ENCODE assay signal across 1 cellular context in the genomic region with DNA sequence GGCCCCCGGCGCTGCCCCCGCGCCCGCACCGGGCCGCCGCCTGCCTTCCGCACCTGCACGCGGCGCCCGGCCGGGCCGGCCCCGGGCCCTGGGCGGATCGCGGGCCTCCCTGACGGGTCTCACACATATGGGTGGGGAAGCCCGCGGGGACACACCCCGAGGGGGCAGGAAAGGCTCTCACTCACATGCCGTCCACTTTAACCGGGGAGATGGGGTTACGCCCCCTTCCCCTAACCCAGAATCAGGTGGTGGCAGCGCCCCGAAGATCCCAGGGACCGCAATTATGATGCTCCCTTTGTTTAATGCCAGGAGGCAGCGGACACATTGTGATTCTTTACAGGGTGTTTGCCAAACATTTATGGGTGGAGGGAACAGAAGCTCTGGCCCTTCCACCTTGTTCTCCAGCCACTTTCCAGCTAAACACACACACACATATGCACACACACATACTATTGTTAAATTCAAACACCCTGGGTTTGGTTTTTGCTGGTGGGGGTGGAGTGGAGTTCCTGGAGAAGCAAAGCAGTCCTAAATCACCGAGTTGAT.
A peak's percentile ranks its signal among the peaks of the same experiment; 100 is the strongest.
TF ChIP-seq lines count a peak whose summit lies in the region.

No MANE protein-coding gene starts in this region.

TF ChIP-seq in HepG2, 621 proteins besides CTCF, POLR2A, EP300 and RAD21:
- TF ChIP-seq RERE (CRISPR knock-in tag; IDR thresholded peaks at IDR 0.05; ENCODE audit: low read depth) (no peak), FOXC1 (CRISPR knock-in tag; IDR thresholded peaks at IDR 0.05; ENCODE audit: borderline replicate concordance) (0 out of 2 replicates have a peak, but pooled peaks have one; percentile 3), NCOR1 (IDR thresholded peaks at IDR 0.05; ENCODE audit: borderline replicate concordance, low read length) (no peak), SNAPC2 (CRISPR knock-in tag; IDR thresholded peaks at IDR 0.05) (no peak), EZH2 (conservative IDR thresholded peaks at IDR 0.05; ENCODE audit: low read depth, low read length) (peak; percentile 80; the same call in 1 of the 2 replicates), ZNF556 (CRISPR knock-in tag; IDR thresholded peaks at IDR 0.05; ENCODE audit: borderline replicate concordance) (0 out of 2 replicates have a peak, but pooled peaks have one; percentile 6), PAWR (CRISPR knock-in tag; IDR thresholded peaks at IDR 0.05; ENCODE audit: borderline replicate concordance) (no peak), RFX3 (CRISPR knock-in tag; IDR thresholded peaks at IDR 0.05) (no peak), TERF1 (CRISPR knock-in tag; IDR thresholded peaks at IDR 0.05) (no peak), ZNF563 (CRISPR knock-in tag; IDR thresholded peaks at IDR 0.05) (0 out of 2 replicates have a peak, but pooled peaks have one; percentile 6)
- TF ChIP-seq, protein P1, sequence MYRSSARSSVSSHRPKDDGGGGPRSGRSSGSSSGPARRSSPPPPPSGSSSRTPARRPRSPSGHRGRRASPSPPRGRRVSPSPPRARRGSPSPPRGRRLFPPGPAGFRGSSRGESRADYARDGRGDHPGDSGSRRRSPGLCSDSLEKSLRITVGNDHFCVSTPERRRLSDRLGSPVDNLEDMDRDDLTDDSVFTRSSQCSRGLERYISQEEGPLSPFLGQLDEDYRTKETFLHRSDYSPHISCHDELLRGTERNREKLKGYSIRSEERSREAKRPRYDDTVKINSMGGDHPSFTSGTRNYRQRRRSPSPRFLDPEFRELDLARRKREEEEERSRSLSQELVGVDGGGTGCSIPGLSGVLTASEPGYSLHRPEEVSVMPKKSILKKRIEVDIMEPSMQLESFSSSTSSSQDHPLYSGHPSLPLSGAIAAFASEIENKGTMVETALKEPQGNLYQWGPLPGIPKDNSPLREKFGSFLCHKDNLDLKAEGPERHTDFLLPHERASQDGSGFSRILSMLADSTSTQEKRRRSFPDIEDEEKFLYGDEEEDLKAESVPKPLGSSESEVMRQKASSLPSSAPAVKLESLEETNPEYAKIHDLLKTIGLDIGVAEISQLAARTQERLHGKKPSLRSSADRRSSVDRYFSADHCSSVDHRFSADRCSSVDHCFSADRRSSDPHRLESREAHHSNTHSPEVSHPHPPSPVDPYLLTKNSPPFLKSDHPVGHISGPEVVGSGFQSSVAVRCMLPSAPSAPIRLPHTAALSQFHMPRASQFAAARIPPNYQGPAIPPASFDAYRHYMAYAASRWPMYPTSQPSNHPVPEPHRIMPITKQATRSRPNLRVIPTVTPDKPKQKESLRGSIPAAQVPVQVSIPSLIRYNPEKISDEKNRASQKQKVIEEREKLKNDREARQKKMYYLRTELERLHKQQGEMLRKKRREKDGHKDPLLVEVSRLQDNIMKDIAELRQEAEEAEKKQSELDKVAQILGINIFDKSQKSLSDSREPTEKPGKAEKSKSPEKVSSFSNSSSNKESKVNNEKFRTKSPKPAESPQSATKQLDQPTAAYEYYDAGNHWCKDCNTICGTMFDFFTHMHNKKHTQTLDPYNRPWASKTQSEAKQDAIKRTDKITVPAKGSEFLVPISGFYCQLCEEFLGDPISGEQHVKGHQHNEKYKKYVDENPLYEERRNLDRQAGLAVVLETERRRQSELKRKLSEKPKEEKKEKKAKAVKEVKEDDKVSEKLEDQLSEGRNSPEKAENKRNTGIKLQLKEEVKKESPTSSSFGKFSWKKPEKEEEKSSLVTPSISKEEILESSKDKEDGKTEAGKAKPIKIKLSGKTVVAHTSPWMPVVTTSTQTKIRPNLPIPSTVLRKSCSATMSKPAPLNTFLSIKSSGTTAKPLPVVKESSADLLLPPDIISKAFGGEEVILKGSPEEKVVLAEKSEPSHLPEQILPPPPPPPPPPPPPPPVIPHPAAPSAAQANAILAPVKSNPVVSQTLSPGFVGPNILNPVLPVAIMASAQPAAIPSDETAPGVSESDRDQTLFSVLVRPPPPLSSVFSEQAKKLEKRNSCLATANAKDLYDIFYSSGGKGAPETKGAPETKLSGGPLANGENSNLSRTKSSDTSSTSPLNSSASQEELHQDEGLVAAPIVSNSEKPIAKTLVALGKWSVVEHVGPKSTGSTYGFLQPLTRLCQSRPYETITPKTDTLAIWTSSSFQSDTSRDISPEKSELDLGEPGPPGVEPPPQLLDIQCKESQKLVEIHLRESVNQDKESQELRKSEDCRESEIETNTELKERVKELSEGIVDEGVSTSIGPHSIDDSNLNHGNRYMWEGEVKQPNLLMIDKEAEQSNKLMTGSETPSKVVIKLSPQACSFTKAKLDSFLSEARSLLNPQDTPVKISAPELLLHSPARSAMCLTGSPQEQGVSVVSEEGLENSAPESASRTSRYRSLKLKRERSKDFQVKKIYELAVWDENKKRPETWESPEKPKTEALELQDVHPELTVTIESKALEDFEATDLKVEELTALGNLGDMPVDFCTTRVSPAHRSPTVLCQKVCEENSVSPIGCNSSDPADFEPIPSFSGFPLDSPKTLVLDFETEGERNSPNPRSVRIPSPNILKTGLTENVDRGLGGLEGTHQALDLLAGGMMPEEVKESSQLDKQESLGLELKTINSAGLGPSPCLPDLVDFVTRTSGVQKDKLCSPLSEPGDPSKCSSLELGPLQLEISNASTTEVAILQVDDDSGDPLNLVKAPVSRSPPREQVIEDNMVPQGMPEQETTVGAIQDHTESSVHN (CRISPR knock-in tag; IDR thresholded peaks at IDR 0.05) = 0 out of 2 replicates have a peak, but pooled peaks have one; percentile 1
- TF ChIP-seq, protein P2, sequence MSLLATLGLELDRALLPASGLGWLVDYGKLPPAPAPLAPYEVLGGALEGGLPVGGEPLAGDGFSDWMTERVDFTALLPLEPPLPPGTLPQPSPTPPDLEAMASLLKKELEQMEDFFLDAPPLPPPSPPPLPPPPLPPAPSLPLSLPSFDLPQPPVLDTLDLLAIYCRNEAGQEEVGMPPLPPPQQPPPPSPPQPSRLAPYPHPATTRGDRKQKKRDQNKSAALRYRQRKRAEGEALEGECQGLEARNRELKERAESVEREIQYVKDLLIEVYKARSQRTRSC (CRISPR knock-in tag; IDR thresholded peaks at IDR 0.05; ENCODE audit: low read depth) = no peak
TF ChIP-seq in HepG2: peak in this region for 5.
